28 cellular contexts compared by ENCODE assay signal in the genomic region with DNA sequence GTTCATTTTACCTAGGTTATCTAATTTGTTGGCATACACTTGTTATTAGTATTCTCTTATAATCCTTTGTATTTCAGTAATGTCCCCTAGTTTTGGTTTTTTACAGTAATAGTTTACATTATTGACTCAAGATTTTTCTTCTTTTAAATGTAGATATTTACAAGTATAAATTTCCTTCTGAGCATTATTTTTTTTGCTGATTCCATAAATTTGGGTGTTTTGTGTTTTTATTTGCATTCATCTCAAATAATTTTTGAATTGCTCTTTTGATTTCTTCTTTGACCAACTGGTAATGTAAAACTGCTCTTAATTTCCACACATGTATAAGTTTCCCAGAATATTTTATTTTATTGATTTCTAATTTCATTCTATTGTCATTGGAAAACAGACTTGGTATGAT.
"Had no signal": no experiment of that assay in that cellular context is flagged by ENCODE, and none has a peak within 500 bp of the region (broad histone marks: within the 10 kb centered on the region; RNA-seq: fewer than 3 reads in every experiment).

No MANE protein-coding gene starts in this region.

- FAIRE-seq: small intestine had no signal

- H3K27me3 ChIP-seq: neural progenitor cell, ovary, right lobe of liver, sigmoid colon, testis, transverse colon, upper lobe of right lung, uterus had no signal

- DNase-seq: natural killer cell; occipital lobe; ovary; posterior cingulate gyrus; psoas muscle; right cardiac atrium; right lobe of liver; sigmoid colon; small intestine; spleen; stimulated activated CD4-positive, alpha-beta T cell treated with anti-CD3 and anti-CD28 coated beads, Interleukin-12 subunit alpha, Interleukin-12 subunit beta, amount 100 ng/mL, for 4 hours; stimulated activated CD4-positive, alpha-beta T cell treated with anti-CD3 and anti-CD28 coated beads, Interleukin-1b, Interleukin-23, amount 100 ng/mL, for 48 hours; stimulated activated CD4-positive, alpha-beta T cell treated with anti-CD3 and anti-CD28 coated beads, Interleukin-4, amount 100 ng/mL, for 1 hour; stimulated activated CD4-positive, alpha-beta T cell treated with anti-CD3 and anti-CD28 coated beads, Interleukin-4, amount 100 ng/mL, for 4 hours; stimulated activated CD8-positive, alpha-beta memory T cell treated with anti-CD3 and anti-CD28 coated beads, Interleukin-4, amount 100 ng/mL, for 48 hours; stimulated activated naive CD4-positive, alpha-beta T cell; stimulated activated naive CD8-positive, alpha-beta T cell treated with anti-CD3 and anti-CD28 coated beads, Interleukin-15, amount 100 ng/mL, for 72 hours; stimulated activated naive CD8-positive, alpha-beta T cell treated with anti-CD3 and anti-CD28 coated beads, Interleukin-15, Interleukin-2, amounts not matched to agents 100 U/mL and 50 U/mL, for 24 hours; substantia nigra; testis; tibial artery; transverse colon; upper lobe of right lung; uterus had no signal

- H3K79me2 ChIP-seq: parathyroid adenoma had no signal

- H2AFZ ChIP-seq: neural progenitor cell, parathyroid adenoma had no signal

- H3K9ac ChIP-seq: neural progenitor cell, parathyroid adenoma had no signal

- H3K4me3 ChIP-seq: neural progenitor cell, ovary, psoas muscle, right lobe of liver, sigmoid colon, spleen, suprapubic skin, testis, tibial artery, transverse colon, upper lobe of right lung, uterus had no signal

- H3K27ac ChIP-seq: neural progenitor cell, ovary, parathyroid adenoma, psoas muscle, right lobe of liver, sigmoid colon, spleen, suprapubic skin, testis, tibial artery, transverse colon, upper lobe of right lung, uterus had no signal

- H3K4me2 ChIP-seq: neural progenitor cell had no signal

- H3K36me3 ChIP-seq: neural progenitor cell, ovary, right lobe of liver, sigmoid colon, spleen, suprapubic skin, tibial artery, transverse colon, upper lobe of right lung, uterus had no signal

- H3K4me1 ChIP-seq: neural progenitor cell, parathyroid adenoma, psoas muscle, right lobe of liver, sigmoid colon, spleen, suprapubic skin, testis, tibial artery, transverse colon, upper lobe of right lung, uterus had no signal

- ATAC-seq: natural killer cell; psoas muscle; right cardiac atrium; right lobe of liver; stimulated activated memory B cell treated with anti-CD40 and anti-IgM and Interleukin-4, amounts not matched to agents 10 μg/mL and 1 μg/mL and 100 μg/mL, for 72 hours; stimulated activated naive CD8-positive, alpha-beta T cell treated with anti-CD3 and anti-CD28 coated beads, Interleukin-15, amount 100 ng/mL, for 72 hours; stimulated activated naive CD8-positive, alpha-beta T cell treated with anti-CD3 and anti-CD28 coated beads, Interleukin-15, Interleukin-2, amounts not matched to agents 100 U/mL and 50 U/mL, for 24 hours; upper lobe of right lung had no signal

- H3K9me3 ChIP-seq: ovary, psoas muscle, right lobe of liver, sigmoid colon, spleen, suprapubic skin, testis, tibial artery, transverse colon, upper lobe of right lung, uterus had no signal
